ENCODE assay signal across 8 cellular contexts in genomic region chr9:6759114-6759977, GRCh38. TPM values are rescaled to one million over a fixed set of nuclear protein-coding genes. Genes with fewer than 3 reads are reported as not detected.
DNase-seq lines count a peak whose midpoint lies in the region; ATAC-seq and TF ChIP-seq lines count a peak whose summit lies in the region.

No MANE protein-coding gene starts in this region.

- TF ChIP-seq CTCF in 22Rv1 (IDR thresholded peaks at IDR 0.05) (no peak), GM12864 (IDR thresholded peaks at IDR 0.05; ENCODE audit: low read depth, low read length, missing control alignments) (no peak), PC-9 (conservative IDR thresholded peaks at IDR 0.05) (no peak)

- no peaks in the 10 kb centered on the region for H3K9me3 ChIP-seq in PC-9 (ENCODE audit: insufficient read depth, low read depth)

- H3K4me1 ChIP-seq in PC-9 (replicated peaks; ENCODE audit: insufficient read depth): peaks cover 12% of the 10 kb centered on the region

- H3K27me3 Mint-ChIP-seq in activated naive CD8-positive, alpha-beta T cell treated with anti-CD3 and anti-CD28 coated beads, Interleukin-2, amount 50 U/mL, for 24 hours: no peaks in the 10 kb centered on the region

- H3K27ac ChIP-seq in 22Rv1: peak overlapping the region; percentile 95
- H3K27ac ChIP-seq in PC-9: peak overlapping the region; percentile 54

- H3K27ac Mint-ChIP-seq in activated naive CD8-positive, alpha-beta T cell treated with anti-CD3 and anti-CD28 coated beads, Interleukin-2, amount 50 U/mL, for 24 hours: peak overlapping the region; percentile 94

- H3K27me3 ChIP-seq in PC-9 (ENCODE audit: insufficient read depth, low read depth): no peaks in the 10 kb centered on the region

- peak; percentile 53 for DNase-seq in GM12864 (ENCODE audit: low read depth)
- DNase-seq in PC-9: peak; percentile 10 to 65
- peak; percentile 27 for DNase-seq in activated naive CD8-positive, alpha-beta T cell treated with anti-CD3 and anti-CD28 coated beads, Interleukin-2, amount 50 U/mL, for 24 hours
- DNase-seq in stimulated activated CD4-positive, alpha-beta T cell treated with anti-CD3 and anti-CD28 coated beads, Interleukin-2, amount 100 ng/mL, for 24 hours: peak; percentile 25 to 26
- no peak for DNase-seq in left lobe of liver (ENCODE audit: low spot score)

- no peaks in the 10 kb centered on the region for H3K9me2 ChIP-seq in PC-9 (ENCODE audit: insufficient read depth)

- intact Hi-C loops in PC-9 (cut with micrococcal nuclease; ENCODE audit: unreplicated experiment): loop anchor here (5.0 kb wide), 1 partner anchor 347 kb away; the partner anchor contains the start of gene UHRF2

- ATAC-seq in HG02973 (IDR thresholded peaks at IDR 0.05; ENCODE audit: unreplicated experiment) (peak; percentile 24), left lobe of liver (no peak)
- ATAC-seq in activated naive CD8-positive, alpha-beta T cell treated with anti-CD3 and anti-CD28 coated beads, Interleukin-2, amount 50 U/mL, for 24 hours: no peak

- H3K79me2 ChIP-seq in PC-9 (ENCODE audit: low read depth): peaks cover 48% of the 10 kb centered on the region

- peak overlapping the region; percentile 88 for H2AFZ ChIP-seq in PC-9

- H3K4me1 Mint-ChIP-seq in activated naive CD8-positive, alpha-beta T cell treated with anti-CD3 and anti-CD28 coated beads, Interleukin-2, amount 50 U/mL, for 24 hours: peaks cover 58% of the 10 kb centered on the region

- no peaks in the 10 kb centered on the region for H3K36me3 ChIP-seq in PC-9 (ENCODE audit: low read depth)

- peak overlapping the region; percentile 97 for H3K4me2 ChIP-seq in PC-9

- H3K9me3 Mint-ChIP-seq in activated naive CD8-positive, alpha-beta T cell treated with anti-CD3 and anti-CD28 coated beads, Interleukin-2, amount 50 U/mL, for 24 hours: peaks cover 6% of the 10 kb centered on the region

- BruUV-seq in PC-9 (replicated peaks; lab: Mats Ljungman, UMichigan): no TSS peak

- 0 out of 2 replicates have a peak, but pooled peaks cover 4% of the 10 kb centered on the region for H4K20me1 ChIP-seq in PC-9 (ENCODE audit: insufficient read depth)

- H3K4me3 ChIP-seq in GM12864 (ENCODE audit: low read depth, low read length) (peak overlapping the region; percentile 62), PC-9 (peak overlapping the region; percentile 86), iPS-11a (ENCODE audit: low read depth, low read length) (peak overlapping the region; percentile 89)

- CTCF ChIA-PET in PC-9 (lab: Charles Lee): no interaction called here

- peaks cover 7% of the 10 kb centered on the region for H3K36me3 Mint-ChIP-seq in activated naive CD8-positive, alpha-beta T cell treated with anti-CD3 and anti-CD28 coated beads, Interleukin-2, amount 50 U/mL, for 24 hours (ENCODE audit: low read depth)

- peaks cover 8% of the 10 kb centered on the region for H3F3A ChIP-seq in PC-9 (ENCODE audit: insufficient read depth, low read depth)

- H3K4me3 Mint-ChIP-seq in activated naive CD8-positive, alpha-beta T cell treated with anti-CD3 and anti-CD28 coated beads, Interleukin-2, amount 50 U/mL, for 24 hours: peak overlapping the region; percentile 95

- POLR2A ChIA-PET in PC-9 (lab: Charles Lee; ENCODE audit: unreplicated experiment): interaction anchor here (0.6 kb wide), 1 partner anchor 21 kb away, joined by 12 read pairs; no protein-coding TSS in a partner anchor

RNA-seq across cellular contexts. Expression of gene KDM4C, which starts 1.6 kb away (rescaled TPM):
- total RNA-seq in PC-9 (2021) (11.6 and 12.9 TPM in 2 replicates), left lobe of liver (15.8 TPM)
